In the genomic region with DNA sequence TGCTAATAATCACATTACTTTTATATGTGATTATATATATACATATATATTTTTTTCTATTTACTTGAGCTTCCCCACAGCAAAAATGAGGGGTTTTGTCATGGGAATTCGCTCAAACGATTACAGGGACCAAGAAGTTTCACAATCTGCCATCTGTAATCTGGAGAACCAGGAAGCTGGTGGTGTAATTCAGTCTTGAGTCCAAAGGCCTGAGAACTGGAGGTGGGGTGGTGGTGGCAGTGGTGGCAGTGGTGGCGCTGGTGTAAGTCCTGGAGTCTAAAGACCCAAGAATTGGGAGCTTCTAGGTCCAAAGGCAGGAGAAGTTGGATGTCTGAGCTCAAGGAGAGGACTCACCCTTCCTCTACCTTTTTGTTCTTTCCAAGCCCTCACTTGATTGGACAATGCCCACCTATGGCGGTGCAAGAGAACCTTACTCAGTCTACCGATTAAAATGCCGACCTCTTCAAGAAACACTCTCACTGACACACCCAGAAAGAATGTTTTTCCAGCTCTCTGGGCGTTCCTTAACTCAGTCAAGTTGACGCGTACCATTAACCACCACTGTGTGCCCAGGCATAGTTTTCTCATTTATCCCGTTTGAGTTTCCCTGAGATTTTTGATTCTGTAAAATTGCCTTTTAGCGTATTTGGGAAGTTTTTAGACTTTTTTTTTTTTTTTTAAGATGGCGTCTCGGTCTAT, we compare ENCODE assay signal across 19 cellular contexts. TPM values are rescaled to one million over a fixed set of nuclear protein-coding genes. Genes with fewer than 3 reads are reported as not detected.
DNase-seq lines count a peak whose midpoint lies in the region; TF ChIP-seq lines count a peak whose summit lies in the region.
"Had no signal": no experiment of that assay in that cellular context is flagged by ENCODE, and none has a peak within 500 bp of the region (broad histone marks: within the 10 kb centered on the region; RNA-seq: fewer than 3 reads in every experiment).

No MANE protein-coding gene starts in this region.

- no peaks in the 10 kb centered on the region for H3K27me3 ChIP-seq in hepatocyte
- H3K27me3 ChIP-seq: adrenal gland, esophagus muscularis mucosa, testis had no signal

- no peak overlapping the region for H2AFZ ChIP-seq in hepatocyte

- DNase-seq in NOMO-1 (lab: John Stamatoyannopoulos, UW; ENCODE audit: unreplicated experiment in 2 of 2), result peak; percentile 4 to 22
- no peak for DNase-seq in NOMO-1 treated with dmso at 0.1 percent for 144 hours (lab: John Stamatoyannopoulos, UW; ENCODE audit: unreplicated experiment)
- DNase-seq in hepatocyte (ENCODE audit: low spot score), result peak; percentile 17
- peak; percentile 5 for DNase-seq in pons (ENCODE audit: low spot score)
- DNase-seq in NCI-H2107 (lab: John Stamatoyannopoulos, UW), result no peak
- no peak for DNase-seq in H4 (ENCODE audit: low spot score)
- DNase-seq: activated CD4-positive, CD25-positive, alpha-beta regulatory T cell treated with anti-CD3 and anti-CD28 coated beads, Interleukin-2, amount 50 U/mL, for 72 hours; adrenal gland; CD8-positive, alpha-beta memory T cell; NCI-H1417 treated with DMSO at 0.1 percent for 48 hours; OCI-M1; testis had no signal

- H3K9me3 ChIP-seq in hepatocyte (ENCODE audit: low read depth), result no peaks in the 10 kb centered on the region
- H3K9me3 ChIP-seq: adrenal gland, esophagus muscularis mucosa, testis had no signal

- no peaks in the 10 kb centered on the region for H3K36me3 ChIP-seq in hepatocyte (replicated peaks; ENCODE audit: insufficient read depth, low read depth)

- H3K4me3 ChIP-seq in hepatocyte, result no peak overlapping the region
- H3K4me3 ChIP-seq: adrenal gland, esophagus muscularis mucosa, lung, testis had no signal

- H3K79me2 ChIP-seq in hepatocyte, result no peaks in the 10 kb centered on the region

- H3K4me1 ChIP-seq in hepatocyte (ENCODE audit: insufficient read depth), result no peaks in the 10 kb centered on the region
- H3K4me1 ChIP-seq: adrenal gland, testis had no signal

- 92% methylated on average over 13 of the region's 13 CpGs for WGBS in hepatocyte (ENCODE audit: low lambda C conversion rate, missing lambda C conversion rate)

- no peak for TF ChIP-seq CTCF in hepatocyte (IDR thresholded peaks at IDR 0.05; ENCODE audit: poor library complexity)

- H3K4me2 ChIP-seq in hepatocyte, result no peak overlapping the region

- H4K20me1 ChIP-seq in hepatocyte (ENCODE audit: insufficient read depth, poor library complexity, severe bottlenecking), result no peaks in the 10 kb centered on the region

- no peaks in the 10 kb centered on the region for H3K9me2 ChIP-seq in hepatocyte (replicated peaks; ENCODE audit: insufficient read depth)

- no peak overlapping the region for H3K27ac ChIP-seq in hepatocyte
- H3K27ac ChIP-seq: adrenal gland, testis had no signal

RNA-seq across cellular contexts. Expression of gene POLR2A, which starts 31.9 kb away (rescaled TPM):
- total RNA-seq in hepatocyte, result 50.2 and 74.5 TPM in 2 replicates
- polyA plus RNA-seq in hepatocyte, result 96.3 and 98.1 TPM in 2 replicates
- 9.9 and 11.3 TPM in 2 replicates for total RNA-seq in H4 (2014; rRNA removed; shearing (Covaris generic))

RNA-seq across cellular contexts. Expression of gene TNFSF12, which starts 32.8 kb away (rescaled TPM):
- 4.5 and 7.3 TPM in 2 replicates for total RNA-seq in hepatocyte
- polyA plus RNA-seq in hepatocyte, result 8.0 and 11.3 TPM in 2 replicates
- 2.4 TPM in 1 of 2 replicates, not detected in the other for total RNA-seq in H4 (2014; rRNA removed; shearing (Covaris generic))
- total RNA-seq: G401 had no signal

RNA-seq across cellular contexts. Expression of gene SLC35G6, which starts 34.8 kb away (rescaled TPM):
- 0.24 TPM in 1 of 2 replicates, not detected in the other for total RNA-seq in hepatocyte
- polyA plus RNA-seq in hepatocyte, result 0.30 and 0.44 TPM in 2 replicates
- not detected in 2 replicates for total RNA-seq in H4 (2014; rRNA removed; shearing (Covaris generic))
- total RNA-seq: A172; adrenal gland; CD8-positive, alpha-beta memory T cell; esophagus muscularis mucosa; G401; lung; NCI-H460; osteocyte had no signal
- polyA plus RNA-seq: IgD-negative memory B cell, lung had no signal

RNA-seq across cellular contexts. Expression of gene ZBTB4, which starts 36.6 kb away (rescaled TPM):
- 22.7 and 27.1 TPM in 2 replicates for total RNA-seq in hepatocyte
- polyA plus RNA-seq in hepatocyte, result 20.8 and 21.5 TPM in 2 replicates
- total RNA-seq in H4 (2014; rRNA removed; shearing (Covaris generic)), result 4.5 and 7.5 TPM in 2 replicates

RNA-seq across cellular contexts. Expression of gene TNFSF13, which starts 42.5 kb away (rescaled TPM):
- 0.90 and 11.0 TPM in 2 replicates for total RNA-seq in hepatocyte
- polyA plus RNA-seq in hepatocyte, result 2.4 and 5.4 TPM in 2 replicates
- total RNA-seq in H4 (2014; rRNA removed; shearing (Covaris generic)), result 0.43 TPM in 1 of 2 replicates, not detected in the other
- total RNA-seq: G401 had no signal
- polyA plus RNA-seq: CD8-positive, alpha-beta memory T cell had no signal

Comparison
In these comparisons a context has a peak if more than half of its experiments do, and no peak if none do; other contexts are left out.
1. DNase-seq: peak in NOMO-1 (2 of 2), hepatocyte (single experiment) and pons (single experiment); none in NOMO-1 treated with dmso at 0.1 percent for 144 hours (single experiment), NCI-H2107 (single experiment) and H4 (single experiment).